Comparison of ENCODE assay signal across 1 cellular context in the genomic region with DNA sequence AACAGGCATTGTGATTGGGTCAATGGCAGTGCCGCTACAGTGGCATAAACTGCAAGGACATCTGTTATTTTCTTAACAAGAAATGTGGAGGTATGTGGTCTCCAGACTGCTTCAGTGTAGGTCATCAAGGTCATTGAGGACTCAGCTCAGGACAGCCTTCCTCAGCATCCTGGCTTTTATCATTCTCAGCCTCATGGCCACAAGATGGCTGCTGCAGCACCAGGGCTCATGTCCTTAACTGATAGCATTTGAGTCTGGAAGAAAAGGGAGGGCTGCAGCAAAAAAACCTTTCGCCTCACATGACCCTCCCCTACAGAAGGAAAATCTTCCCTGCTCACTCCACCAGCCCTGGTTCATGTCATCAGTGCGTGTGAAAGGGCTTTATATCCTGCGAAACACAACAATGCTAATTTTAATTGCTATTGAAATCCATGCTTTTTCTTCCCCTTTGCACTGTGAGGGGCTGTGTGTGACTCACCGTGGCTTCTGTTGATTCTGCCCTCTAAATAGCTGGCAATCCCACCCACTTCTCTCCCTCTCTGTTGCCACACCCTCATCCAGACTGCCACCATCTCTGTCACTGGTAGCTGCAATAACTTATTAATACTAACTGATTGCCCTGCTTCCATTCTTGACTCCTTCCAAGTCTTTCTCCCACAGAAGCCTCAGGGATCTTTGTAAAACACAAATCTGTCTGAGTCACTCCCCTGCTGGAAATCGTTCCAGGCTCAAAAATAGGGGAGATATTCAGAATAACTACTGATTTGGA.
TF ChIP-seq lines count a peak whose summit lies in the region.

No MANE protein-coding gene starts in this region.

TF ChIP-seq in K562, 482 proteins besides CTCF, POLR2A, EP300 and RAD21 (continued from another document and continues in another):
- TF ChIP-seq ZNF76 (CRISPR knock-in tag; IDR thresholded peaks at IDR 0.05; ENCODE audit: borderline replicate concordance) (no peak), NFXL1 (CRISPR knock-in tag; IDR thresholded peaks at IDR 0.05) (no peak), E2F3 (CRISPR knock-in tag; IDR thresholded peaks at IDR 0.05) (no peak), TCF7 (IDR thresholded peaks at IDR 0.05; ENCODE audit: borderline replicate concordance) (no peak), PTTG1 (tag; IDR thresholded peaks at IDR 0.05; ENCODE audit: low read depth) (no peak), NR4A1 (CRISPR knock-in tag; IDR thresholded peaks at IDR 0.05) (no peak), NR4A1 (tag; IDR thresholded peaks at IDR 0.05) (peak; percentile 37; the same call in 1 of the 2 replicates), CREBBP (IDR thresholded peaks at IDR 0.05; ENCODE audit: low read depth, low read length) (no peak), TEAD4 (IDR thresholded peaks at IDR 0.05; ENCODE audit: low read length) (0 out of 2 replicates have a peak, but pooled peaks have one; percentile 16), TEAD4 (CRISPR knock-in tag; IDR thresholded peaks at IDR 0.05; ENCODE audit: borderline replicate concordance) (no peak), JUN (IDR thresholded peaks at IDR 0.05; ENCODE audit: borderline replicate concordance, low read depth, low read length) (no peak), JUN (CRISPR knock-in tag; IDR thresholded peaks at IDR 0.05; ENCODE audit: borderline replicate concordance) (no peak), POLR2H (tag; IDR thresholded peaks at IDR 0.05; ENCODE audit: low read depth) (no peak), SP1 (CRISPR knock-in tag; IDR thresholded peaks at IDR 0.05) (no peak), RAD51 (IDR thresholded peaks at IDR 0.05; ENCODE audit: borderline replicate concordance, low read depth) (no peak), BRCA1 (IDR thresholded peaks at IDR 0.05) (no peak), BRCA1 (CRISPR knock-in tag; IDR thresholded peaks at IDR 0.05) (no peak), MTA1 (IDR thresholded peaks at IDR 0.05; ENCODE audit: borderline replicate concordance) (no peak), KDM2B (CRISPR knock-in tag; IDR thresholded peaks at IDR 0.05) (no peak), MED1 (CRISPR knock-in tag; IDR thresholded peaks at IDR 0.05; ENCODE audit: borderline replicate concordance) (no peak), ASH1L (IDR thresholded peaks at IDR 0.05; ENCODE audit: borderline replicate concordance, low read depth, partially characterized antibody) (no peak), FOXK1 (CRISPR knock-in tag; IDR thresholded peaks at IDR 0.05; ENCODE audit: borderline replicate concordance) (no peak), NUFIP1 (IDR thresholded peaks at IDR 0.05; ENCODE audit: partially characterized antibody) (no peak), TGIF2 (CRISPR knock-in tag; IDR thresholded peaks at IDR 0.05) (no peak), KDM1A (IDR thresholded peaks at IDR 0.05) (peak in 1 of 2 experiments; percentile 56; a peak in 1 of 4 replicates), RFX7 (CRISPR knock-in tag; IDR thresholded peaks at IDR 0.05) (no peak), ESRRA (IDR thresholded peaks at IDR 0.05; ENCODE audit: borderline replicate concordance, low read depth) (peak; percentile 82), L3MBTL2 (IDR thresholded peaks at IDR 0.05) (no peak), LCOR (CRISPR knock-in tag; IDR thresholded peaks at IDR 0.05) (no peak), ZNF830 (CRISPR knock-in tag; IDR thresholded peaks at IDR 0.05) (no peak), NCOR1 (IDR thresholded peaks at IDR 0.05) (peak; percentile 41; the same call in 1 of the 2 replicates), SMARCA5 (IDR thresholded peaks at IDR 0.05) (peak; percentile 56; the same call in 1 of the 2 replicates), BRF1 (IDR thresholded peaks at IDR 0.05; ENCODE audit: borderline replicate concordance, extremely low read depth, insufficient read length) (no peak), KAT2B (IDR thresholded peaks at IDR 0.05; ENCODE audit: low read depth, low read length) (no peak), SNRNP70 (optimal IDR thresholded peaks at IDR 0.05; ENCODE audit: low read depth, low read length) (no peak), ILK (tag; IDR thresholded peaks at IDR 0.05; ENCODE audit: borderline replicate concordance, low read depth) (no peak), ARID1B (IDR thresholded peaks at IDR 0.05) (peak; percentile 25; the same call in 1 of the 2 replicates), YY1 (IDR thresholded peaks at IDR 0.05; ENCODE audit: borderline replicate concordance in 1 of 3, control insufficient read depth in 1 of 3, extremely low read depth in 1 of 3, insufficient read depth in 3 of 3, insufficient read length in 1 of 3, insufficient replicate concordance in 2 of 3, low read depth in 1 of 3, low read length in 2 of 3) (peak in 1 of 3 experiments; percentile 86), MYNN (IDR thresholded peaks at IDR 0.05) (no peak), MYNN (CRISPR knock-in tag; IDR thresholded peaks at IDR 0.05) (no peak), SIN3B (IDR thresholded peaks at IDR 0.05; ENCODE audit: low read depth) (no peak), JUNB (CRISPR knock-in tag; conservative IDR thresholded peaks at IDR 0.05) (no peak)
- TF ChIP-seq, protein P1, sequence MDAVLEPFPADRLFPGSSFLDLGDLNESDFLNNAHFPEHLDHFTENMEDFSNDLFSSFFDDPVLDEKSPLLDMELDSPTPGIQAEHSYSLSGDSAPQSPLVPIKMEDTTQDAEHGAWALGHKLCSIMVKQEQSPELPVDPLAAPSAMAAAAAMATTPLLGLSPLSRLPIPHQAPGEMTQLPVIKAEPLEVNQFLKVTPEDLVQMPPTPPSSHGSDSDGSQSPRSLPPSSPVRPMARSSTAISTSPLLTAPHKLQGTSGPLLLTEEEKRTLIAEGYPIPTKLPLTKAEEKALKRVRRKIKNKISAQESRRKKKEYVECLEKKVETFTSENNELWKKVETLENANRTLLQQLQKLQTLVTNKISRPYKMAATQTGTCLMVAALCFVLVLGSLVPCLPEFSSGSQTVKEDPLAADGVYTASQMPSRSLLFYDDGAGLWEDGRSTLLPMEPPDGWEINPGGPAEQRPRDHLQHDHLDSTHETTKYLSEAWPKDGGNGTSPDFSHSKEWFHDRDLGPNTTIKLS (IDR thresholded peaks at IDR 0.05; ENCODE audit: borderline replicate concordance, low read depth): no peak
- TF ChIP-seq, protein P2, sequence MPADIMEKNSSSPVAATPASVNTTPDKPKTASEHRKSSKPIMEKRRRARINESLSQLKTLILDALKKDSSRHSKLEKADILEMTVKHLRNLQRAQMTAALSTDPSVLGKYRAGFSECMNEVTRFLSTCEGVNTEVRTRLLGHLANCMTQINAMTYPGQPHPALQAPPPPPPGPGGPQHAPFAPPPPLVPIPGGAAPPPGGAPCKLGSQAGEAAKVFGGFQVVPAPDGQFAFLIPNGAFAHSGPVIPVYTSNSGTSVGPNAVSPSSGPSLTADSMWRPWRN (IDR thresholded peaks at IDR 0.05; ENCODE audit: low read depth): no peak
- TF ChIP-seq, protein P3, sequence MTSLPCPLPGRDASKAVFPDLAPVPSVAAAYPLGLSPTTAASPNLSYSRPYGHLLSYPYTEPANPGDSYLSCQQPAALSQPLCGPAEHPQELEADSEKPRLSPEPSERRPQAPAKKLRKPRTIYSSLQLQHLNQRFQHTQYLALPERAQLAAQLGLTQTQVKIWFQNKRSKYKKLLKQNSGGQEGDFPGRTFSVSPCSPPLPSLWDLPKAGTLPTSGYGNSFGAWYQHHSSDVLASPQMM (CRISPR knock-in tag; IDR thresholded peaks at IDR 0.05): no peak
- TF ChIP-seq, protein P4, sequence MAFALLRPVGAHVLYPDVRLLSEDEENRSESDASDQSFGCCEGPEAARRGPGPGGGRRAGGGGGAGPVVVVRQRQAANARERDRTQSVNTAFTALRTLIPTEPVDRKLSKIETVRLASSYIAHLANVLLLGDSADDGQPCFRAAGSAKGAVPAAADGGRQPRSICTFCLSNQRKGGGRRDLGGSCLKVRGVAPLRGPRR (CRISPR knock-in tag; IDR thresholded peaks at IDR 0.05): no peak
- TF ChIP-seq, protein P5, sequence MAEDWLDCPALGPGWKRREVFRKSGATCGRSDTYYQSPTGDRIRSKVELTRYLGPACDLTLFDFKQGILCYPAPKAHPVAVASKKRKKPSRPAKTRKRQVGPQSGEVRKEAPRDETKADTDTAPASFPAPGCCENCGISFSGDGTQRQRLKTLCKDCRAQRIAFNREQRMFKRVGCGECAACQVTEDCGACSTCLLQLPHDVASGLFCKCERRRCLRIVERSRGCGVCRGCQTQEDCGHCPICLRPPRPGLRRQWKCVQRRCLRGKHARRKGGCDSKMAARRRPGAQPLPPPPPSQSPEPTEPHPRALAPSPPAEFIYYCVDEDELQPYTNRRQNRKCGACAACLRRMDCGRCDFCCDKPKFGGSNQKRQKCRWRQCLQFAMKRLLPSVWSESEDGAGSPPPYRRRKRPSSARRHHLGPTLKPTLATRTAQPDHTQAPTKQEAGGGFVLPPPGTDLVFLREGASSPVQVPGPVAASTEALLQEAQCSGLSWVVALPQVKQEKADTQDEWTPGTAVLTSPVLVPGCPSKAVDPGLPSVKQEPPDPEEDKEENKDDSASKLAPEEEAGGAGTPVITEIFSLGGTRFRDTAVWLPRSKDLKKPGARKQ (CRISPR knock-in tag; IDR thresholded peaks at IDR 0.05): no peak
- TF ChIP-seq, protein P6, sequence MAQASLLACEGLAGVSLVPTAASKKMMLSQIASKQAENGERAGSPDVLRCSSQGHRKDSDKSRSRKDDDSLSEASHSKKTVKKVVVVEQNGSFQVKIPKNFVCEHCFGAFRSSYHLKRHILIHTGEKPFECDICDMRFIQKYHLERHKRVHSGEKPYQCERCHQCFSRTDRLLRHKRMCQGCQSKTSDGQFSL (CRISPR knock-in tag; IDR thresholded peaks at IDR 0.05): no peak
- TF ChIP-seq, protein P6 (tag; IDR thresholded peaks at IDR 0.05): no peak
- TF ChIP-seq, protein P7, sequence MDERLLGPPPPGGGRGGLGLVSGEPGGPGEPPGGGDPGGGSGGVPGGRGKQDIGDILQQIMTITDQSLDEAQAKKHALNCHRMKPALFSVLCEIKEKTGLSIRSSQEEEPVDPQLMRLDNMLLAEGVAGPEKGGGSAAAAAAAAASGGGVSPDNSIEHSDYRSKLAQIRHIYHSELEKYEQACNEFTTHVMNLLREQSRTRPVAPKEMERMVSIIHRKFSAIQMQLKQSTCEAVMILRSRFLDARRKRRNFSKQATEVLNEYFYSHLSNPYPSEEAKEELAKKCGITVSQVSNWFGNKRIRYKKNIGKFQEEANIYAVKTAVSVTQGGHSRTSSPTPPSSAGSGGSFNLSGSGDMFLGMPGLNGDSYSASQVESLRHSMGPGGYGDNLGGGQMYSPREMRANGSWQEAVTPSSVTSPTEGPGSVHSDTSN (CRISPR knock-in tag; IDR thresholded peaks at IDR 0.05; ENCODE audit: low read depth): no peak
- TF ChIP-seq, protein P7 (tag; conservative IDR thresholded peaks at IDR 0.05; ENCODE audit: low read depth): no peak
- TF ChIP-seq, protein P8, sequence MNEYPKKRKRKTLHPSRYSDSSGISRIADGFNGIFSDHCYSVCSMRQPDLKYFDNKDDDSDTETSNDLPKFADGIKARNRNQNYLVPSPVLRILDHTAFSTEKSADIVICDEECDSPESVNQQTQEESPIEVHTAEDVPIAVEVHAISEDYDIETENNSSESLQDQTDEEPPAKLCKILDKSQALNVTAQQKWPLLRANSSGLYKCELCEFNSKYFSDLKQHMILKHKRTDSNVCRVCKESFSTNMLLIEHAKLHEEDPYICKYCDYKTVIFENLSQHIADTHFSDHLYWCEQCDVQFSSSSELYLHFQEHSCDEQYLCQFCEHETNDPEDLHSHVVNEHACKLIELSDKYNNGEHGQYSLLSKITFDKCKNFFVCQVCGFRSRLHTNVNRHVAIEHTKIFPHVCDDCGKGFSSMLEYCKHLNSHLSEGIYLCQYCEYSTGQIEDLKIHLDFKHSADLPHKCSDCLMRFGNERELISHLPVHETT (CRISPR knock-in tag; conservative IDR thresholded peaks at IDR 0.05 in 1 of 2, IDR thresholded peaks at IDR 0.05 in 1 of 2): no peak
- TF ChIP-seq, protein P9, sequence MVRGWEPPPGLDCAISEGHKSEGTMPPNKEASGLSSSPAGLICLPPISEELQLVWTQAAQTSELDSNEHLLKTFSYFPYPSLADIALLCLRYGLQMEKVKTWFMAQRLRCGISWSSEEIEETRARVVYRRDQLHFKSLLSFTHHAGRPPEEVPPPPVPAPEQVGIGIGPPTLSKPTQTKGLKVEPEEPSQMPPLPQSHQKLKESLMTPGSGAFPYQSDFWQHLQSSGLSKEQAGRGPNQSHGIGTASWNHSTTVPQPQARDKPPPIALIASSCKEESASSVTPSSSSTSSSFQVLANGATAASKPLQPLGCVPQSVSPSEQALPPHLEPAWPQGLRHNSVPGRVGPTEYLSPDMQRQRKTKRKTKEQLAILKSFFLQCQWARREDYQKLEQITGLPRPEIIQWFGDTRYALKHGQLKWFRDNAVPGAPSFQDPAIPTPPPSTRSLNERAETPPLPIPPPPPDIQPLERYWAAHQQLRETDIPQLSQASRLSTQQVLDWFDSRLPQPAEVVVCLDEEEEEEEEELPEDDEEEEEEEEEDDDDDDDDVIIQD (CRISPR knock-in tag; IDR thresholded peaks at IDR 0.05): no peak
- TF ChIP-seq, protein P10, sequence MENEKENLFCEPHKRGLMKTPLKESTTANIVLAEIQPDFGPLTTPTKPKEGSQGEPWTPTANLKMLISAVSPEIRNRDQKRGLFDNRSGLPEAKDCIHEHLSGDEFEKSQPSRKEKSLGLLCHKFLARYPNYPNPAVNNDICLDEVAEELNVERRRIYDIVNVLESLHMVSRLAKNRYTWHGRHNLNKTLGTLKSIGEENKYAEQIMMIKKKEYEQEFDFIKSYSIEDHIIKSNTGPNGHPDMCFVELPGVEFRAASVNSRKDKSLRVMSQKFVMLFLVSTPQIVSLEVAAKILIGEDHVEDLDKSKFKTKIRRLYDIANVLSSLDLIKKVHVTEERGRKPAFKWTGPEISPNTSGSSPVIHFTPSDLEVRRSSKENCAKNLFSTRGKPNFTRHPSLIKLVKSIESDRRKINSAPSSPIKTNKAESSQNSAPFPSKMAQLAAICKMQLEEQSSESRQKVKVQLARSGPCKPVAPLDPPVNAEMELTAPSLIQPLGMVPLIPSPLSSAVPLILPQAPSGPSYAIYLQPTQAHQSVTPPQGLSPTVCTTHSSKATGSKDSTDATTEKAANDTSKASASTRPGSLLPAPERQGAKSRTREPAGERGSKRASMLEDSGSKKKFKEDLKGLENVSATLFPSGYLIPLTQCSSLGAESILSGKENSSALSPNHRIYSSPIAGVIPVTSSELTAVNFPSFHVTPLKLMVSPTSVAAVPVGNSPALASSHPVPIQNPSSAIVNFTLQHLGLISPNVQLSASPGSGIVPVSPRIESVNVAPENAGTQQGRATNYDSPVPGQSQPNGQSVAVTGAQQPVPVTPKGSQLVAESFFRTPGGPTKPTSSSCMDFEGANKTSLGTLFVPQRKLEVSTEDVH (IDR thresholded peaks at IDR 0.05; ENCODE audit: low read depth, partially characterized antibody): no peak
